ENCODE assay signal across 8 cellular contexts in genomic region chr10:133324198-133324792, GRCh38. TPM values are rescaled to one million over a fixed set of nuclear protein-coding genes. Genes with fewer than 3 reads are reported as not detected.
DNase-seq lines count a peak whose midpoint lies in the region; ATAC-seq, FAIRE-seq and TF ChIP-seq lines count a peak whose summit lies in the region.

No MANE protein-coding gene starts in this region.

- no peak overlapping the region for H2AFZ ChIP-seq in astrocyte (ENCODE audit: low read depth, low read length)

- H3K27me3 ChIP-seq in HUES64 (ENCODE audit: insufficient read depth, low read length), result peaks cover 56% of the 10 kb centered on the region
- peaks cover 12% of the 10 kb centered on the region for H3K27me3 ChIP-seq in astrocyte (ENCODE audit: insufficient read depth, low read length)

- DNase-seq in DMS53 (lab: John Stamatoyannopoulos, UW) (peak; percentile 90), SK-N-DZ (ENCODE audit: low spot score) (peak; percentile 87), astrocyte (ENCODE audit: low read depth) (peak; percentile 31), kidney (peak; percentile 92)
- DNase-seq in stimulated activated CD4-positive, alpha-beta T cell treated with anti-CD3 and anti-CD28 coated beads, TNF-alpha, amount 100 ng/mL, for 24 hours (ENCODE audit: low read depth in 3 of 3), result peak; percentile 21 to 75 (median 23)

- H3K27ac Mint-ChIP-seq in astrocyte (ENCODE audit: unreplicated experiment), result no peak overlapping the region

- H3K9ac ChIP-seq in HUES64 (ENCODE audit: low read depth, low read length), result no peak overlapping the region
- H3K9ac ChIP-seq in astrocyte (ENCODE audit: low read length), result no peak overlapping the region
- H3K9ac ChIP-seq in kidney (ENCODE audit: low read length in 2 of 2), result no peak overlapping the region

- intact Hi-C loops in kidney (cut with DNase I), result no loop called here

- no peak overlapping the region for H3K4me3 Mint-ChIP-seq in astrocyte (ENCODE audit: unreplicated experiment)

- no peaks in the 10 kb centered on the region for H3K36me3 ChIP-seq in HUES64 (ENCODE audit: insufficient read depth, low read length)
- no peaks in the 10 kb centered on the region for H3K36me3 ChIP-seq in astrocyte (ENCODE audit: insufficient read depth, low read length)
- no peaks in the 10 kb centered on the region for H3K36me3 ChIP-seq in kidney (ENCODE audit: control insufficient read depth in 1 of 2, insufficient read depth in 2 of 2, low read length in 2 of 2)

- peaks cover under 1% of the 10 kb centered on the region for H4K20me1 ChIP-seq in astrocyte (ENCODE audit: insufficient read depth, low read length)

- TF ChIP-seq CTCF in astrocyte (IDR thresholded peaks at IDR 0.05; ENCODE audit: insufficient read depth, low read depth, low read length), result no peak
- no peak for TF ChIP-seq CTCF in kidney (IDR thresholded peaks at IDR 0.05; ENCODE audit: borderline replicate concordance, extremely low read depth, insufficient read depth)

- ATAC-seq in HG03442 (IDR thresholded peaks at IDR 0.05; ENCODE audit: unreplicated experiment), result no peak
- no peak for ATAC-seq in HG02884 (IDR thresholded peaks at IDR 0.05; ENCODE audit: unreplicated experiment)

- H3K4me2 ChIP-seq in astrocyte (ENCODE audit: low read length), result no peak overlapping the region

- FAIRE-seq in astrocyte (lab: Jason Lieb, UNC) (no peak), kidney (lab: Jason Lieb, UNC) (no peak)

- H3K79me2 ChIP-seq in astrocyte (ENCODE audit: insufficient read depth, low read length), result no peaks in the 10 kb centered on the region

- H3K4me1 ChIP-seq in HUES64 (ENCODE audit: insufficient read depth, low read length) (peaks cover 5% of the 10 kb centered on the region), astrocyte (ENCODE audit: insufficient read depth, low read length) (peaks cover 22% of the 10 kb centered on the region), kidney (ENCODE audit: control insufficient read depth in 1 of 2, insufficient read depth in 1 of 2, low read depth in 1 of 2, low read length in 2 of 2) (peaks cover 0 to 10% of the 10 kb centered on the region in 2 donors)

- peaks cover 7% of the 10 kb centered on the region for H3K4me1 Mint-ChIP-seq in astrocyte (ENCODE audit: low read depth, unreplicated experiment)

- WGBS in HUES64, result 10% methylated on average over 13 of the region's 13 CpGs

- H3K27ac ChIP-seq in HUES64 (ENCODE audit: low read depth, low read length), result no peak overlapping the region
- no peak overlapping the region for H3K27ac ChIP-seq in astrocyte (ENCODE audit: low read depth, low read length)
- H3K27ac ChIP-seq in kidney (ENCODE audit: low read depth in 2 of 2, low read length in 2 of 2), result no peak overlapping the region

- peaks cover 32% of the 10 kb centered on the region for H3K27me3 Mint-ChIP-seq in astrocyte (ENCODE audit: low read depth, unreplicated experiment)

- no peaks in the 10 kb centered on the region for H3K36me3 Mint-ChIP-seq in astrocyte (ENCODE audit: low read depth, unreplicated experiment)

- H3K4me3 ChIP-seq in HUES64 (ENCODE audit: low read length), result peak overlapping the region; percentile 27; the same call in 1 of the 2 replicates
- H3K4me3 ChIP-seq in astrocyte (ENCODE audit: insufficient read depth, low read depth, low read length), result no peak overlapping the region
- H3K4me3 ChIP-seq in kidney (ENCODE audit: low read length in 2 of 2), result peak overlapping the region in 1 of 2 donors; percentile 32

- no peaks in the 10 kb centered on the region for H3K9me3 ChIP-seq in HUES64 (ENCODE audit: insufficient read depth, low read depth, low read length)
- H3K9me3 ChIP-seq in astrocyte (ENCODE audit: insufficient read depth, low read depth, low read length), result no peaks in the 10 kb centered on the region
- no peaks in the 10 kb centered on the region for H3K9me3 ChIP-seq in kidney (ENCODE audit: control insufficient read depth in 1 of 2, low read length in 2 of 2)

- no peaks in the 10 kb centered on the region for H3K9me3 Mint-ChIP-seq in astrocyte (ENCODE audit: unreplicated experiment)

RNA-seq across cellular contexts. Expression of gene CALY, which starts 12.4 kb away (rescaled TPM):
- 0.65 TPM for polyA plus RNA-seq in HUES64 (2013, experiment 1 of 2)
- 0.70 TPM for polyA plus RNA-seq in HUES64 (2013, experiment 2 of 2)
- polyA plus RNA-seq in SK-N-DZ (2014; cell fraction: cytosol; rRNA removed), result 23.7 and 70.7 TPM in 2 replicates
- 24.2 and 37.3 TPM in 2 replicates for polyA plus RNA-seq in SK-N-DZ (2014; cell fraction: nucleus; rRNA removed)
- 0.77 and 1.1 TPM in 2 replicates for total RNA-seq in astrocyte
- total RNA-seq in kidney, result 0.41 TPM
- 0.54 TPM for polyA plus RNA-seq in kidney (ENCODE audit: insufficient read depth, low read depth, low replicate concordance)

RNA-seq across cellular contexts. Expression of gene ZNF511, which starts 15.6 kb away (rescaled TPM):
- polyA plus RNA-seq in HUES64 (2013, experiment 1 of 2), result 45.1 TPM
- 35.7 TPM for polyA plus RNA-seq in HUES64 (2013, experiment 2 of 2)
- 70.5 and 76.0 TPM in 2 replicates for polyA plus RNA-seq in SK-N-DZ (2014; cell fraction: cytosol; rRNA removed)
- 86.7 and 89.6 TPM in 2 replicates for polyA plus RNA-seq in SK-N-DZ (2014; cell fraction: nucleus; rRNA removed)
- total RNA-seq in astrocyte, result 23.8 and 25.5 TPM in 2 replicates
- 35.6 TPM for total RNA-seq in kidney
- 50.7 TPM for polyA plus RNA-seq in kidney (ENCODE audit: insufficient read depth, low read depth, low replicate concordance)

RNA-seq across cellular contexts. Expression of gene TUBGCP2, which starts 15.6 kb away (rescaled TPM):
- 40.0 TPM for polyA plus RNA-seq in HUES64 (2013, experiment 1 of 2)
- polyA plus RNA-seq in HUES64 (2013, experiment 2 of 2), result 39.0 TPM
- 37.0 and 39.5 TPM in 2 replicates for polyA plus RNA-seq in SK-N-DZ (2014; cell fraction: cytosol; rRNA removed)
- polyA plus RNA-seq in SK-N-DZ (2014; cell fraction: nucleus; rRNA removed), result 75.6 and 78.8 TPM in 2 replicates
- 56.2 and 57.8 TPM in 2 replicates for total RNA-seq in astrocyte
- 61.4 TPM for total RNA-seq in kidney
- 93.3 TPM for polyA plus RNA-seq in kidney (ENCODE audit: insufficient read depth, low read depth, low replicate concordance)

RNA-seq across cellular contexts. Expression of gene PRAP1, which starts 22.9 kb away (rescaled TPM):
- 0.30 TPM for polyA plus RNA-seq in HUES64 (2013, experiment 1 of 2)
- not detected for polyA plus RNA-seq in HUES64 (2013, experiment 2 of 2)
- 1.4 and 3.7 TPM in 2 replicates for polyA plus RNA-seq in SK-N-DZ (2014; cell fraction: cytosol; rRNA removed)
- 0.29 and 0.78 TPM in 2 replicates for polyA plus RNA-seq in SK-N-DZ (2014; cell fraction: nucleus; rRNA removed)
- total RNA-seq in astrocyte (not detected in 2 replicates), kidney (1.9 TPM)
- 557 TPM for polyA plus RNA-seq in kidney (ENCODE audit: insufficient read depth, low read depth, low replicate concordance)

RNA-seq across cellular contexts. Expression of gene FUOM, which starts 33.5 kb away (rescaled TPM):
- 18.3 TPM for polyA plus RNA-seq in HUES64 (2013, experiment 1 of 2)
- polyA plus RNA-seq in HUES64 (2013, experiment 2 of 2), result 21.7 TPM
- polyA plus RNA-seq in SK-N-DZ (2014; cell fraction: cytosol; rRNA removed), result not detected in 2 replicates
- not detected in 2 replicates for polyA plus RNA-seq in SK-N-DZ (2014; cell fraction: nucleus; rRNA removed)
- total RNA-seq in astrocyte (28.8 and 29.3 TPM in 2 replicates), kidney (17.5 TPM)
- 118 TPM for polyA plus RNA-seq in kidney (ENCODE audit: insufficient read depth, low read depth, low replicate concordance)

Comparison
In these comparisons a context has a peak if more than half of its experiments do, and no peak if none do; other contexts are left out.
1. DNase-seq: peak in every context shown above with its lines; median percentile 92 in kidney; 90 in DMS53; 87 in SK-N-DZ; 31 in astrocyte; 23 in stimulated activated CD4-positive, alpha-beta T cell treated with anti-CD3 and anti-CD28 coated beads, TNF-alpha, amount 100 ng/mL, for 24 hours.